ENCODE assay signal across 19 cellular contexts in the genomic region with DNA sequence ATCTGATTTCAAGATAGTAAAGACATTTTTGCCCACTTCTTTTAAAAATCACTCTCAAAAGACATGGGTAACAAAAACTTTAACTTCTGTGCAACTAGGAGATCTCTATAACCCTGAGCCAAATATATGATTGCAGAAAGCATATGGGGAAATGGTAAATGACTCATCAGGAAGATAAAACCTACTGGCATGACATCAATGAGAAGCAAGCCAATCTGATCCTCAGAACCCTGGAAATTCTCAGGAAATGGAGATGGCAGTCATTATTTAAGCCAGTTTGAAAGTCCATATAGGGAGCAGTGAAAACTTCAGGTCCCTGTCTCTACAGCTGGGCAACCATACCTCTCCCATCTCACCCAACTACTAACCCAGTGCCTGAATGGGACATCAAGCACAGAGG.
DNase-seq lines count a peak whose midpoint lies in the region; ATAC-seq and TF ChIP-seq lines count a peak whose summit lies in the region.
"Had no signal": no experiment of that assay in that cellular context is flagged by ENCODE, and none has a peak within 500 bp of the region (broad histone marks: within the 10 kb centered on the region; RNA-seq: fewer than 3 reads in every experiment).

No MANE protein-coding gene starts in this region.

- 0 out of 2 replicates have a peak, but pooled peaks cover 6% of the 10 kb centered on the region for H3K4me1 Mint-ChIP-seq in WTC11
- H3K4me1 Mint-ChIP-seq in activated CD4-positive, alpha-beta memory T cell treated with anti-CD3 and anti-CD28 coated beads for 36 hours (ENCODE audit: low read depth), result no peaks in the 10 kb centered on the region
- H3K4me1 Mint-ChIP-seq: naive thymus-derived CD8-positive, alpha-beta T cell had no signal

- no peaks in the 10 kb centered on the region for H3K9me3 Mint-ChIP-seq in WTC11
- no peaks in the 10 kb centered on the region for H3K9me3 Mint-ChIP-seq in activated CD4-positive, alpha-beta memory T cell treated with anti-CD3 and anti-CD28 coated beads for 36 hours
- H3K9me3 Mint-ChIP-seq: endodermal cell; naive thymus-derived CD8-positive, alpha-beta T cell had no signal

- DNase-seq in AG10803 (ENCODE audit: low read depth), result peak; percentile 42
- DNase-seq in HT1080 (ENCODE audit: low read depth), result peak; percentile 70
- no peak for DNase-seq in WTC11 (ENCODE audit: low spot score)
- DNase-seq in fibroblast of villous mesenchyme (ENCODE audit: low read depth), result peak; percentile 73
- DNase-seq in RPMI8226, result no peak
- DNase-seq in AG20443 (ENCODE audit: low spot score), result no peak
- no peak for DNase-seq in SW480 (ENCODE audit: low spot score)
- DNase-seq in activated CD4-positive, alpha-beta memory T cell treated with anti-CD3 and anti-CD28 coated beads for 36 hours, result no peak
- DNase-seq: activated CD8-positive, alpha-beta memory T cell treated with anti-CD3 and anti-CD28 coated beads for 24 hours; endodermal cell; left ventricle myocardium inferior; naive thymus-derived CD8-positive, alpha-beta T cell; NCI-H1436 treated with DMSO at 0.1 percent for 48 hours; NCI-H526 treated with DMSO at 0.1 percent for 48 hours; SHP77; stimulated activated CD4-positive, alpha-beta T cell treated with anti-CD3 and anti-CD28 coated beads, Interleukin-2, amount 100 ng/mL, for 24 hours; transverse colon had no signal

- TF ChIP-seq CTCF in AG10803 (conservative IDR thresholded peaks at IDR 0.05; ENCODE audit: low read length), result no peak
- no peak for TF ChIP-seq CTCF in WTC11 (IDR thresholded peaks at IDR 0.05)
- no peak for TF ChIP-seq CTCF in fibroblast of villous mesenchyme (IDR thresholded peaks at IDR 0.05; ENCODE audit: insufficient read depth, low read depth, low read length)

- no peak overlapping the region for H3K4me3 Mint-ChIP-seq in WTC11
- H3K4me3 Mint-ChIP-seq in activated CD4-positive, alpha-beta memory T cell treated with anti-CD3 and anti-CD28 coated beads for 36 hours, result no peak overlapping the region
- H3K4me3 Mint-ChIP-seq: endodermal cell; naive thymus-derived CD8-positive, alpha-beta T cell had no signal

- H3K27me3 Mint-ChIP-seq in WTC11 (ENCODE audit: low read depth), result no peaks in the 10 kb centered on the region
- H3K27me3 Mint-ChIP-seq in activated CD4-positive, alpha-beta memory T cell treated with anti-CD3 and anti-CD28 coated beads for 36 hours, result peaks cover 3% of the 10 kb centered on the region

- POLR2A ChIA-PET in WTC11 (lab: Charles Lee), result no interaction called here
- POLR2A ChIA-PET in activated CD4-positive, alpha-beta memory T cell treated with anti-CD3 and anti-CD28 coated beads for 36 hours (lab: Charles Lee), result no interaction called here

- peak; percentile 36; the same call in 1 of the 2 replicates for ATAC-seq in WTC11
- ATAC-seq: naive thymus-derived CD8-positive, alpha-beta T cell had no signal

- no peaks in the 10 kb centered on the region for H3K36me3 Mint-ChIP-seq in WTC11
- no peaks in the 10 kb centered on the region for H3K36me3 Mint-ChIP-seq in activated CD4-positive, alpha-beta memory T cell treated with anti-CD3 and anti-CD28 coated beads for 36 hours
- H3K36me3 Mint-ChIP-seq: naive thymus-derived CD8-positive, alpha-beta T cell had no signal

- H3K27ac Mint-ChIP-seq in WTC11, result no peak overlapping the region
- no peak overlapping the region for H3K27ac Mint-ChIP-seq in activated CD4-positive, alpha-beta memory T cell treated with anti-CD3 and anti-CD28 coated beads for 36 hours
- H3K27ac Mint-ChIP-seq: endodermal cell; naive thymus-derived CD8-positive, alpha-beta T cell had no signal

- CTCF ChIA-PET in WTC11 (lab: Charles Lee), result no interaction called here
- CTCF ChIA-PET in activated CD4-positive, alpha-beta memory T cell treated with anti-CD3 and anti-CD28 coated beads for 36 hours (lab: Charles Lee), result no interaction called here

- H3K4me3 ChIP-seq in AG10803 (ENCODE audit: low read length) (no peak overlapping the region), fibroblast of villous mesenchyme (ENCODE audit: low read depth, low read length) (no peak overlapping the region)
- H3K4me3 ChIP-seq: cardiac muscle cell, hepatocyte, left ventricle myocardium inferior, transverse colon had no signal

- intact Hi-C loops in activated CD4-positive, alpha-beta memory T cell treated with anti-CD3 and anti-CD28 coated beads for 36 hours (cut with micrococcal nuclease), result no loop called here

TF ChIP-seq in WTC11, 78 proteins besides CTCF, POLR2A, EP300 and RAD21:
- TF ChIP-seq OVOL2 (CRISPR knock-in tag; IDR thresholded peaks at IDR 0.05; ENCODE audit: borderline replicate concordance) (no peak), KAT7 (CRISPR knock-in tag; IDR thresholded peaks at IDR 0.05; ENCODE audit: borderline replicate concordance) (no peak), ELF4 (CRISPR knock-in tag; IDR thresholded peaks at IDR 0.05; ENCODE audit: low read depth) (no peak), ESRRA (CRISPR knock-in tag; IDR thresholded peaks at IDR 0.05; ENCODE audit: borderline replicate concordance) (no peak), GRHL2 (CRISPR knock-in tag; IDR thresholded peaks at IDR 0.05; ENCODE audit: insufficient replicate concordance, severe bottlenecking) (no peak), NFE2L1 (CRISPR knock-in tag; IDR thresholded peaks at IDR 0.05) (no peak), MXD4 (CRISPR knock-in tag; IDR thresholded peaks at IDR 0.05; ENCODE audit: borderline replicate concordance) (no peak), FOXK1 (CRISPR knock-in tag; IDR thresholded peaks at IDR 0.05) (no peak), ZNF121 (CRISPR knock-in tag; IDR thresholded peaks at IDR 0.05) (no peak), ETV6 (CRISPR knock-in tag; IDR thresholded peaks at IDR 0.05) (no peak)
- TF ChIP-seq, protein P1, sequence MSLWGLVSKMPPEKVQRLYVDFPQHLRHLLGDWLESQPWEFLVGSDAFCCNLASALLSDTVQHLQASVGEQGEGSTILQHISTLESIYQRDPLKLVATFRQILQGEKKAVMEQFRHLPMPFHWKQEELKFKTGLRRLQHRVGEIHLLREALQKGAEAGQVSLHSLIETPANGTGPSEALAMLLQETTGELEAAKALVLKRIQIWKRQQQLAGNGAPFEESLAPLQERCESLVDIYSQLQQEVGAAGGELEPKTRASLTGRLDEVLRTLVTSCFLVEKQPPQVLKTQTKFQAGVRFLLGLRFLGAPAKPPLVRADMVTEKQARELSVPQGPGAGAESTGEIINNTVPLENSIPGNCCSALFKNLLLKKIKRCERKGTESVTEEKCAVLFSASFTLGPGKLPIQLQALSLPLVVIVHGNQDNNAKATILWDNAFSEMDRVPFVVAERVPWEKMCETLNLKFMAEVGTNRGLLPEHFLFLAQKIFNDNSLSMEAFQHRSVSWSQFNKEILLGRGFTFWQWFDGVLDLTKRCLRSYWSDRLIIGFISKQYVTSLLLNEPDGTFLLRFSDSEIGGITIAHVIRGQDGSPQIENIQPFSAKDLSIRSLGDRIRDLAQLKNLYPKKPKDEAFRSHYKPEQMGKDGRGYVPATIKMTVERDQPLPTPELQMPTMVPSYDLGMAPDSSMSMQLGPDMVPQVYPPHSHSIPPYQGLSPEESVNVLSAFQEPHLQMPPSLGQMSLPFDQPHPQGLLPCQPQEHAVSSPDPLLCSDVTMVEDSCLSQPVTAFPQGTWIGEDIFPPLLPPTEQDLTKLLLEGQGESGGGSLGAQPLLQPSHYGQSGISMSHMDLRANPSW (CRISPR knock-in tag; conservative IDR thresholded peaks at IDR 0.05; ENCODE audit: low read depth), result no peak

Comparison
In these comparisons a context has a peak if more than half of its experiments do, and no peak if none do; other contexts are left out.
1. DNase-seq: peak in AG10803 (single experiment), HT1080 (single experiment) and fibroblast of villous mesenchyme (single experiment); none in WTC11 (single experiment), RPMI8226 (single experiment), AG20443 (single experiment), SW480 (single experiment) and activated CD4-positive, alpha-beta memory T cell treated with anti-CD3 and anti-CD28 coated beads for 36 hours (single experiment).